In the genomic region with DNA sequence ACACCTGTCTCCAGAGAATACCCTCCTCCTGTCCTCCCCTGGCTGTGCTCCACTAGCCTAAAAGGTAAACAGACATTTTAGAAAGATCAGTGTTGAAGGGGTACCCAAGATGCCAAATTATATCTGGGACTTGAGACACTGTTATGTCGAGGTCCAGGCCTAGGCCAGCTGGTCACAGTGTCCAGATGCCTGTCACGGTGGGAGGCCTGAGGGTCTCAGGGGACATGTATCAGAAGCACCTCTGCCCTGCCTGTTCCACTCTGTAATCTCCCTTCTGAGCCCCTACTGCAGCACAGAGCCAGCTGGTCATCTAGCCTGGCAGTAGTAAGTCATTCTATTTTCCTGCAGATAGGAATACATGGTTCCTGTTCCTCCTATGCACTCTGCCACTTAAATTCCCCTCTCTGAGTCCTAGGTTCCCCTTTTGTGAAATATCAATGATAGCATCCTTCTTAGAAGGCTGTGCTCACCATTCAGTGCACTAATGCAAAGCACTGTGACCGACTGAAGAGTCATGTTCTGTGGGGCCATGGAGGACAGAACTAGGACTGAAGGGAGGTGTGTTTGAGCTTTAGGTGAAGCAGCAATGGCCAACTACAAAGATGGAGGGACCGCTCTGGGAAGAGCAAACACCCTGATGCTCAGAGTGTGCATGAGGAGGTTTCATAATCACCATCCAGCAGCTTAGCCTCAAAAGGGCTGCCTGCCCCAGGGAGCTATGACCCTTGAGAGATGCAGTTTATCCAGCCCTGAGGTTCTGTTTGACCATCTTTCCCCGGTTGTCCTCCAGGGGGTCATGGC, we compare ENCODE assay signal across 17 cellular contexts.
"Had no signal": no experiment of that assay in that cellular context is flagged by ENCODE, and none has a peak within 500 bp of the region (broad histone marks: within the 10 kb centered on the region; RNA-seq: fewer than 3 reads in every experiment).

No MANE protein-coding gene starts in this region.

- H3K27ac ChIP-seq: epithelial cell of prostate, gastrocnemius medialis, lower lobe of right lung, neural progenitor cell, right lobe of liver, upper lobe of right lung had no signal

- H3K4me3 ChIP-seq: adrenal gland, gastrocnemius medialis, lower lobe of right lung, neural progenitor cell, right lobe of liver, upper lobe of right lung had no signal

- H3K9me3 ChIP-seq: adrenal gland, gastrocnemius medialis, lower lobe of right lung, right lobe of liver, upper lobe of right lung had no signal

- H3K36me3 ChIP-seq: adrenal gland, gastrocnemius medialis, lower lobe of right lung, neural progenitor cell, right lobe of liver, upper lobe of right lung had no signal

- DNase-seq: activated CD4-positive, alpha-beta memory T cell treated with anti-CD3 and anti-CD28 coated beads, Interleukin-2, amount 10 ng/mL, durations not matched to agents 7 days and 5 days; activated naive CD4-positive, alpha-beta T cell treated with anti-CD3 and anti-CD28 coated beads, Interleukin-2, amount 50 U/mL, for 16 hours; effector memory CD4-positive, alpha-beta T cell; gastrocnemius medialis; kidney glomerular epithelial cell; lower lobe of right lung; midbrain; right lobe of liver; stimulated activated CD4-positive, alpha-beta T cell treated with anti-CD3 and anti-CD28 coated beads, Interleukin-1b, Interleukin-23, amount 100 ng/mL, for 48 hours; stimulated activated naive B cell treated with anti-CD40 and anti-IgM and Interleukin-4, amounts not matched to agents 10 μg/mL and 1 μg/mL and 100 μg/mL, for 72 hours; substantia nigra; T-helper 2 cell; upper lobe of right lung had no signal

- H3K27me3 ChIP-seq: adrenal gland, gastrocnemius medialis, right lobe of liver, upper lobe of right lung had no signal

- ATAC-seq: gastrocnemius medialis, lower lobe of right lung, right lobe of liver, SK-N-SH treated with all-trans-retinoic acid at 6 μM for 48 hours, upper lobe of right lung had no signal

- H3K4me1 ChIP-seq: gastrocnemius medialis, lower lobe of right lung, right lobe of liver, upper lobe of right lung had no signal
